Comparison of ENCODE assay signal across 11 cellular contexts in genomic region chr6:142121342-142121741, GRCh38. TPM values are rescaled to one million over a fixed set of nuclear protein-coding genes. Genes with fewer than 3 reads are reported as not detected.
"Had no signal": no experiment of that assay in that cellular context is flagged by ENCODE, and none has a peak within 500 bp of the region (broad histone marks: within the 10 kb centered on the region; RNA-seq: fewer than 3 reads in every experiment).

No MANE protein-coding gene starts in this region.

- H3K9me3 Mint-ChIP-seq: HFFc6 had no signal

- H3K9me3 ChIP-seq: HAP-1 had no signal

- H3K36me3 ChIP-seq: HAP-1 had no signal

- ATAC-seq: HCT116 had no signal

- FAIRE-seq: HTR-8/SVneo had no signal

- H3K27ac ChIP-seq: KMS-11 had no signal

- H3K27ac Mint-ChIP-seq: HFFc6 had no signal

- H3K4me3 ChIP-seq: HAP-1 had no signal

- H3K9ac ChIP-seq: KMS-11 had no signal

- DNase-seq: GOT3, H7, HFFc6, Karpas-422, KBM-7 had no signal

- H3K4me2 ChIP-seq: KMS-11 had no signal

- H3K4me3 Mint-ChIP-seq: HFFc6 had no signal

RNA-seq across cellular contexts. Expression of gene GJE1, which starts 11.4 kb away (rescaled TPM):
- total RNA-seq: H4, H7, HFFc6, HT-29 had no signal

RNA-seq across cellular contexts. Expression of gene NMBR, which starts 25.6 kb away (rescaled TPM):
- total RNA-seq: H4, H7, HT-29 had no signal
